In genomic region chr17:21015564-21015963, GRCh38 we compare ENCODE assay signal across 22 cellular contexts. TPM values are rescaled to one million over a fixed set of nuclear protein-coding genes. Genes with fewer than 3 reads are reported as not detected.
A peak's percentile ranks its signal among the peaks of the same experiment; 100 is the strongest.
DNase-seq lines count a peak whose midpoint lies in the region; ATAC-seq, FAIRE-seq and TF ChIP-seq lines count a peak whose summit lies in the region.
"Had no signal": no experiment of that assay in that cellular context is flagged by ENCODE, and none has a peak within 500 bp of the region (broad histone marks: within the 10 kb centered on the region; RNA-seq: fewer than 3 reads in every experiment).

No MANE protein-coding gene starts in this region.

- no peak overlapping the region for H3K4me3 Mint-ChIP-seq in stimulated activated naive CD8-positive, alpha-beta T cell treated with anti-CD3 and anti-CD28 coated beads, Interleukin-15, Interleukin-2, amounts not matched to agents 100 ng/mL and 50 ng/mL, for 24 hours
- H3K4me3 Mint-ChIP-seq in stimulated activated naive CD8-positive, alpha-beta T cell treated with anti-CD3 and anti-CD28 coated beads, Interleukin-15, amount 100 ng/mL, for 72 hours = no peak overlapping the region
- H3K4me3 Mint-ChIP-seq in WTC11 (no peak overlapping the region), naive B cell (no peak overlapping the region)
- H3K4me3 Mint-ChIP-seq: CD4-positive, alpha-beta memory T cell had no signal

- H3K27me3 Mint-ChIP-seq in stimulated activated naive CD8-positive, alpha-beta T cell treated with anti-CD3 and anti-CD28 coated beads, Interleukin-15, Interleukin-2, amounts not matched to agents 100 ng/mL and 50 ng/mL, for 24 hours = no peaks in the 10 kb centered on the region
- no peaks in the 10 kb centered on the region for H3K27me3 Mint-ChIP-seq in stimulated activated naive CD8-positive, alpha-beta T cell treated with anti-CD3 and anti-CD28 coated beads, Interleukin-15, amount 100 ng/mL, for 72 hours
- H3K27me3 Mint-ChIP-seq in WTC11 (ENCODE audit: low read depth) (no peaks in the 10 kb centered on the region), naive B cell (no peaks in the 10 kb centered on the region)
- H3K27me3 Mint-ChIP-seq: CD4-positive, alpha-beta memory T cell had no signal

- H3K4me1 ChIP-seq in kidney (ENCODE audit: control insufficient read depth in 1 of 2, insufficient read depth in 1 of 2, low read depth in 1 of 2, low read length in 2 of 2) = peaks cover 4 to 9% of the 10 kb centered on the region in 2 donors
- peaks cover 13 to 74% (median 59%) of the 10 kb centered on the region in 4 donors for H3K4me1 ChIP-seq in esophagus muscularis mucosa
- H3K4me1 ChIP-seq: Caco-2 had no signal

- H3K27ac ChIP-seq in kidney (ENCODE audit: low read depth in 2 of 2, low read length in 2 of 2) (no peak overlapping the region), esophagus muscularis mucosa (replicated peaks in 1 of 4) (peak overlapping the region in 2 of 4 donors; percentile 73 to 76)
- H3K27ac ChIP-seq: BLaER1, SJCRH30 had no signal

- WGBS in esophagus muscularis mucosa = 81% methylated on average over 15 of the region's 15 CpGs

- no peak for TF ChIP-seq EP300 in esophagus muscularis mucosa (IDR thresholded peaks at IDR 0.05)

- no peak for FAIRE-seq in kidney (lab: Jason Lieb, UNC)
- FAIRE-seq: RCC 7860 had no signal

- H3K4me1 Mint-ChIP-seq in stimulated activated naive CD8-positive, alpha-beta T cell treated with anti-CD3 and anti-CD28 coated beads, Interleukin-15, Interleukin-2, amounts not matched to agents 100 ng/mL and 50 ng/mL, for 24 hours (ENCODE audit: low read depth) = peaks cover 6% of the 10 kb centered on the region
- peaks cover 21% of the 10 kb centered on the region for H3K4me1 Mint-ChIP-seq in stimulated activated naive CD8-positive, alpha-beta T cell treated with anti-CD3 and anti-CD28 coated beads, Interleukin-15, amount 100 ng/mL, for 72 hours
- H3K4me1 Mint-ChIP-seq in WTC11 (no peaks in the 10 kb centered on the region), naive B cell (peaks cover 21 to 26% (median 24%) of the 10 kb centered on the region in 3 donors)

- peak overlapping the region; percentile 14 for H3K27ac Mint-ChIP-seq in stimulated activated naive CD8-positive, alpha-beta T cell treated with anti-CD3 and anti-CD28 coated beads, Interleukin-15, Interleukin-2, amounts not matched to agents 100 ng/mL and 50 ng/mL, for 24 hours
- H3K27ac Mint-ChIP-seq in stimulated activated naive CD8-positive, alpha-beta T cell treated with anti-CD3 and anti-CD28 coated beads, Interleukin-15, amount 100 ng/mL, for 72 hours = peak overlapping the region in 1 of 2 donors; percentile 13
- H3K27ac Mint-ChIP-seq in WTC11 = peak overlapping the region; percentile 82; the same call in 1 of the 2 replicates
- H3K27ac Mint-ChIP-seq in naive B cell = peak overlapping the region in 5 of 6 donors; percentile 32 to 82 (median 47)

- H3K36me3 Mint-ChIP-seq in stimulated activated naive CD8-positive, alpha-beta T cell treated with anti-CD3 and anti-CD28 coated beads, Interleukin-15, Interleukin-2, amounts not matched to agents 100 ng/mL and 50 ng/mL, for 24 hours (ENCODE audit: low read depth) = peaks cover 88% of the 10 kb centered on the region
- H3K36me3 Mint-ChIP-seq in WTC11 = peaks cover 98% of the 10 kb centered on the region
- peaks cover 27 to 36% of the 10 kb centered on the region in 2 donors for H3K36me3 Mint-ChIP-seq in naive B cell

- DNase-seq in stimulated activated naive CD8-positive, alpha-beta T cell treated with anti-CD3 and anti-CD28 coated beads, Interleukin-15, amount 100 ng/mL, for 72 hours = no peak
- DNase-seq in WTC11 (ENCODE audit: low spot score) = no peak
- no peak for DNase-seq in naive B cell
- DNase-seq in kidney = no peak
- DNase-seq in esophagus muscularis mucosa (ENCODE audit: extremely low spot score) = no peak
- DNase-seq in NCI-H1436 treated with DMSO at 0.1 percent for 48 hours (lab: John Stamatoyannopoulos, UW) = no peak
- DNase-seq: Caco-2; CD4-positive, alpha-beta memory T cell; DMS 273 treated with DMSO at 0.1 percent for 48 hours; DMS79 treated with DMSO at 0.1 percent for 48 hours; GOT3; Karpas-422; MV-4-11; NCI-H187; NCI-H2107; NCI-H446 treated with DMSO at 0.1 percent for 48 hours; NCI-H526 treated with DMSO at 0.1 percent for 48 hours; OCI-M1; SJCRH30 had no signal

- no peak overlapping the region for H3K9ac ChIP-seq in kidney (ENCODE audit: low read length in 2 of 2)
- H3K9ac ChIP-seq: BLaER1 had no signal

- TF ChIP-seq POLR2A in esophagus muscularis mucosa (IDR thresholded peaks at IDR 0.05; ENCODE audit: low read depth) = no peak

- intact Hi-C loops in kidney (cut with DNase I) = no loop called here
- intact Hi-C loops in esophagus muscularis mucosa (cut with DNase I) = no loop called here

- ATAC-seq in stimulated activated naive CD8-positive, alpha-beta T cell treated with anti-CD3 and anti-CD28 coated beads, Interleukin-15, amount 100 ng/mL, for 72 hours = no peak
- ATAC-seq in WTC11 (no peak), naive B cell (ENCODE audit: low read depth in 2 of 2) (peak; percentile 15 to 27)

- H3K4me3 ChIP-seq in kidney (ENCODE audit: low read length in 2 of 2) = no peak overlapping the region
- H3K4me3 ChIP-seq in esophagus muscularis mucosa = no peak overlapping the region
- H3K4me3 ChIP-seq: BLaER1, SJCRH30 had no signal

- no peaks in the 10 kb centered on the region for H3K27me3 ChIP-seq in esophagus muscularis mucosa
- H3K27me3 ChIP-seq: BLaER1, SJCRH30 had no signal

- CTCF ChIA-PET in WTC11 (lab: Charles Lee) = no interaction called here

- H3K36me3 ChIP-seq in kidney (ENCODE audit: control insufficient read depth in 1 of 2, insufficient read depth in 2 of 2, low read length in 2 of 2) (peaks cover 78 to 81% of the 10 kb centered on the region in 2 donors), esophagus muscularis mucosa (peaks cover 62 to 100% (median 94%) of the 10 kb centered on the region in 4 donors)

- H3K9me3 ChIP-seq in kidney (ENCODE audit: control insufficient read depth in 1 of 2, low read length in 2 of 2) = no peaks in the 10 kb centered on the region
- H3K9me3 ChIP-seq in esophagus muscularis mucosa = no peaks in the 10 kb centered on the region
- H3K9me3 ChIP-seq: BLaER1, Caco-2, SJCRH30 had no signal

- TF ChIP-seq CTCF in WTC11 (IDR thresholded peaks at IDR 0.05) = no peak
- TF ChIP-seq CTCF in kidney (IDR thresholded peaks at IDR 0.05; ENCODE audit: borderline replicate concordance, extremely low read depth, insufficient read depth) = no peak
- TF ChIP-seq CTCF in esophagus muscularis mucosa (IDR thresholded peaks at IDR 0.05) = no peak

- POLR2A ChIA-PET in WTC11 (lab: Charles Lee) = no interaction called here

- H3K9me3 Mint-ChIP-seq in stimulated activated naive CD8-positive, alpha-beta T cell treated with anti-CD3 and anti-CD28 coated beads, Interleukin-15, Interleukin-2, amounts not matched to agents 100 ng/mL and 50 ng/mL, for 24 hours = no peaks in the 10 kb centered on the region
- H3K9me3 Mint-ChIP-seq in stimulated activated naive CD8-positive, alpha-beta T cell treated with anti-CD3 and anti-CD28 coated beads, Interleukin-15, amount 100 ng/mL, for 72 hours = no peaks in the 10 kb centered on the region
- no peaks in the 10 kb centered on the region for H3K9me3 Mint-ChIP-seq in WTC11
- no peaks in the 10 kb centered on the region for H3K9me3 Mint-ChIP-seq in naive B cell

TF ChIP-seq in WTC11, 78 proteins besides CTCF, POLR2A, EP300 and RAD21 (continues in another document):
- TF ChIP-seq IRF1 (CRISPR knock-in tag; IDR thresholded peaks at IDR 0.05) = no peak
- no peak for TF ChIP-seq ETV6 (CRISPR knock-in tag; IDR thresholded peaks at IDR 0.05)
- TF ChIP-seq TEAD4 (CRISPR knock-in tag; IDR thresholded peaks at IDR 0.05) = no peak
- TF ChIP-seq ESRRA (CRISPR knock-in tag; IDR thresholded peaks at IDR 0.05; ENCODE audit: borderline replicate concordance) = no peak
- no peak for TF ChIP-seq ATF3 (CRISPR knock-in tag; conservative IDR thresholded peaks at IDR 0.05)
- no peak for TF ChIP-seq ATF6 (CRISPR knock-in tag; IDR thresholded peaks at IDR 0.05)
- TF ChIP-seq ZNF219 (CRISPR knock-in tag; IDR thresholded peaks at IDR 0.05; ENCODE audit: borderline replicate concordance) = no peak
- TF ChIP-seq SP1 (CRISPR knock-in tag; conservative IDR thresholded peaks at IDR 0.05) = no peak

RNA-seq across cellular contexts. Expression of gene USP22, which starts 27.2 kb away (rescaled TPM):
- total RNA-seq in WTC11 (2021) (278 to 289 TPM (median 281 TPM) in 3 replicates), kidney (176 TPM), esophagus muscularis mucosa (100 to 1,000 TPM in 2 of 4 donors, 10 to 100 TPM in 2; 78.5 to 135 (median 112) TPM)
- polyA plus RNA-seq in naive B cell (ENCODE audit: low read depth in 6 of 6) (10 to 100 TPM; 16.5 to 53.5 (median 48.4) TPM), kidney (ENCODE audit: insufficient read depth, low read depth, low replicate concordance) (47.8 TPM)

Comparison
In these comparisons a context has a peak if more than half of its experiments do, and no peak if none do; other contexts are left out.
1. ATAC-seq: peak in naive B cell (2 of 2); none in stimulated activated naive CD8-positive, alpha-beta T cell treated with anti-CD3 and anti-CD28 coated beads, Interleukin-15, amount 100 ng/mL, for 72 hours (single experiment) and WTC11 (single experiment).